1 cellular context compared by ENCODE assay signal in the genomic region with DNA sequence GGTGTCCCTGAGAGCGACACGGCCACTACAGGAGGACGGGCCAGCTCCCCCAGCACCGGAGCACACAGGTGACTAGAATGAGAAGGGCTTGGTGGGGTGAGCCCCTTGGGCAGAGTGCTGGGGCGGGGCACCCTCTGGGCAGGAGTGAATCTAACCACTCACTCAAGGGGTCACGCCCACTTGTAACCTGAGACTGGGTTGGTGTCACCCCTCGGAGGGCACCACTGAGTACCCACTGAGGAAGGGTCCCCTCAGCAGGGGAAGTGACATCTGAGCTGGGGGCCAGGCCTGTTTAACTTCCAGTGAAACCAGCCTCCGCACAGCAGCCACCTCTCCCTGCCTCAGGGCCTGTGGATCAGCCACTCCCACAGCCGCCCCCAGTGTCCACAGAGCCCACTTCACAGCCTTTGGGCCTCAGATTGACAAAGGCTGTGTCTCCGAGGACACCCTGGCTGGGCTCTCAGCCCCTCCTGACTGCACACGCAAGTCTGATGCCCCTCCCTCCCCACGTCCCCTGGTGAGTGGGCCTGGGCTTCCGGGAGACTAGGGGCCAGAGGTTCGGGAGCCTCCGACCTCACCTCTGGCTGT.
A peak's percentile ranks its signal among the peaks of the same experiment; 100 is the strongest.
TF ChIP-seq lines count a peak whose summit lies in the region.

No MANE protein-coding gene starts in this region.

TF ChIP-seq in HepG2, 621 proteins besides CTCF, POLR2A, EP300 and RAD21:
- TF ChIP-seq ADNP (CRISPR knock-in tag; IDR thresholded peaks at IDR 0.05) (no peak), AKAP8 (CRISPR knock-in tag; IDR thresholded peaks at IDR 0.05) (0 out of 2 replicates have a peak, but pooled peaks have one; percentile 18), ZNF263 (CRISPR knock-in tag; IDR thresholded peaks at IDR 0.05) (peak; percentile 78; the same call in 1 of the 2 replicates), NR2F1 (CRISPR knock-in tag; IDR thresholded peaks at IDR 0.05) (no peak)
TF ChIP-seq in HepG2: peak in this region for 2.
